8 cellular contexts compared by ENCODE assay signal in the genomic region with DNA sequence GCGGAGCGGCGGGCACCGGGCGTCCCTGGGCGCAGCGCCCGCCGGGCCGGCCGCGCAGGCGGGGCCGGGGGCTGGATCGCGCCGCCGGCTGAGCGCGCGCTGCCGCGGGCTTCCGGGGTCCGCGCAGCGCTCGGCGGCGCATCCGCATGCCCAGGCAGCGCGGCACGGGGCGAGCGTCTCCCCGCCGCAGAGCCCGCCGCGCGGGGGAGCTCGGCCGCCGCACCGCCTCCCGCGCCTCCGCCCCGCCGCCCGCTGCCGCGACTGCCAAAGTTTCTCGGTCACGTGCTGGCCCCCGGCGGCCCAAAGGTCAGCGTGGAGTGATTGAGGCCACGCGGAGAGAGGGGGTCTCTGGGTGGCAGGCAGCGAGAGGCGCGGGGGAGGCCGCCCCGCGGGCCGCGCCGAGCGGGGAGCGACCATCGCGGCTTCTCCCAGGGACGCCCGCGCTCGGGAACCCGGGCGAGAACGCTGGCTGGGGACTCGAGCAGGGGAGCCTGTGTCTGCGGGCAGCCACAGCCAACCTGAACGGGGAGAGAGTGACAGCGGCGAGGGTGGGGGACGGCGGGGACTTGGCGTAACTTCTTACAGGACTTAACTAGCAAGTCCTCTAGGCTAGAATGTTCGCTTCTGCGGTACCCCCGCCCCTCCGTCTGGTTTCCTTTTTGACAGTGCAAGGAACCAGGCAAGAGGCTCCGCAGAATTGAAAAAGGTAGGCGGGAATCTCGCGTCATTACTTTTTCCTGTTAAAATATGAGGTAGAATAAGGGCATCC. TPM values are rescaled to one million over a fixed set of nuclear protein-coding genes. Genes with fewer than 3 reads are reported as not detected.
DNase-seq lines count a peak whose midpoint lies in the region; ATAC-seq, FAIRE-seq and TF ChIP-seq lines count a peak whose summit lies in the region.

A gene with protein sequence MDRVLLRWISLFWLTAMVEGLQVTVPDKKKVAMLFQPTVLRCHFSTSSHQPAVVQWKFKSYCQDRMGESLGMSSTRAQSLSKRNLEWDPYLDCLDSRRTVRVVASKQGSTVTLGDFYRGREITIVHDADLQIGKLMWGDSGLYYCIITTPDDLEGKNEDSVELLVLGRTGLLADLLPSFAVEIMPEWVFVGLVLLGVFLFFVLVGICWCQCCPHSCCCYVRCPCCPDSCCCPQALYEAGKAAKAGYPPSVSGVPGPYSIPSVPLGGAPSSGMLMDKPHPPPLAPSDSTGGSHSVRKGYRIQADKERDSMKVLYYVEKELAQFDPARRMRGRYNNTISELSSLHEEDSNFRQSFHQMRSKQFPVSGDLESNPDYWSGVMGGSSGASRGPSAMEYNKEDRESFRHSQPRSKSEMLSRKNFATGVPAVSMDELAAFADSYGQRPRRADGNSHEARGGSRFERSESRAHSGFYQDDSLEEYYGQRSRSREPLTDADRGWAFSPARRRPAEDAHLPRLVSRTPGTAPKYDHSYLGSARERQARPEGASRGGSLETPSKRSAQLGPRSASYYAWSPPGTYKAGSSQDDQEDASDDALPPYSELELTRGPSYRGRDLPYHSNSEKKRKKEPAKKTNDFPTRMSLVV (minus strand): TSS at position 180 of the 769 bp plus-strand sequence. CDS start 272 bp downstream, outside the sequence.

- POLR2A ChIA-PET in A549 (lab: Yijun Ruan, JAX): no interaction called here

- peaks cover 0 to 23% of the 10 kb centered on the region in 2 donors for H3K27me3 ChIP-seq in tibial artery

- H3K27ac Mint-ChIP-seq in glutamatergic neuron (ENCODE audit: unreplicated experiment) (no peak within 1 kb of the TSS), osteocyte (ENCODE audit: unreplicated experiment) (no peak within 1 kb of the TSS)

- WGBS in A549 (ENCODE audit: missing lambda C conversion rate): 2% methylated on average over 23 of the region's 97 CpGs

- H3K36me3 ChIP-seq in tibial artery: no peaks in the 10 kb centered on the region

- H3K4me3 ChIP-seq in A549 (peak within 1 kb of the TSS; percentile 57), tibial artery (peak within 1 kb of the TSS; percentile 66 to 84)

- intact Hi-C loops in tibial artery (cut with DNase I; ENCODE audit: low total_unique reads): no loop called here

- no peak; a peak in 1 of 5 replicates for TF ChIP-seq RAD21 in A549 (conservative IDR thresholded peaks at IDR 0.05 in 1 of 2, IDR thresholded peaks at IDR 0.05 in 1 of 2)

- H3K9me3 Mint-ChIP-seq in glutamatergic neuron (ENCODE audit: unreplicated experiment): peaks cover 3% of the 10 kb centered on the region
- H3K9me3 Mint-ChIP-seq in osteocyte (ENCODE audit: unreplicated experiment): no peaks in the 10 kb centered on the region

- CTCF ChIA-PET in A549 (lab: Yijun Ruan, JAX): interaction anchor here (1.1 kb wide), 3 partner anchors 65 to 412 kb away, joined by 3 to 5 read pairs (median 4); no protein-coding TSS in a partner anchor

- H3K4me1 ChIP-seq in A549 (peaks cover 3% of the 10 kb centered on the region; the same call in 1 of the 3 replicates), tibial artery (peaks cover 0 to 21% (median 7%) of the 10 kb centered on the region in 4 donors)

- H3K27me3 Mint-ChIP-seq in glutamatergic neuron (ENCODE audit: unreplicated experiment): peaks cover 19% of the 10 kb centered on the region
- peaks cover 70% of the 10 kb centered on the region for H3K27me3 Mint-ChIP-seq in osteocyte (ENCODE audit: unreplicated experiment)

- no peak for TF ChIP-seq EP300 in A549 (IDR thresholded peaks at IDR 0.05)

- peak within 1 kb of the TSS; percentile 85 for H3K4me3 Mint-ChIP-seq in glutamatergic neuron (ENCODE audit: unreplicated experiment)
- H3K4me3 Mint-ChIP-seq in osteocyte (ENCODE audit: unreplicated experiment): peak within 1 kb of the TSS; percentile 65

- H3K27ac ChIP-seq in A549: peak within 1 kb of the TSS in 1 of 2 experiments; percentile 73; a peak in 3 of 6 replicates
- H3K27ac ChIP-seq in tibial artery: peak within 1 kb of the TSS; percentile 50 to 63

- H3K4me1 Mint-ChIP-seq in glutamatergic neuron (ENCODE audit: low read depth, unreplicated experiment) (peaks cover 5% of the 10 kb centered on the region), osteocyte (ENCODE audit: unreplicated experiment) (peaks cover 11% of the 10 kb centered on the region)

- DNase-seq in A549 (ENCODE audit: low read depth in 1 of 2, low spot score in 1 of 2) (peak; percentile 16 to 28), RPMI7951 (ENCODE audit: low read depth) (peak; percentile 35), glutamatergic neuron (peak; percentile 60), osteocyte (ENCODE audit: extremely low spot score, unreplicated experiment) (no peak), tibial artery (peak; percentile 26 to 66)
- DNase-seq in activated naive CD4-positive, alpha-beta T cell (lab: John Stamatoyannopoulos, UW): peak; percentile 7 to 36 (median 16)

- H3K4me2 ChIP-seq in A549: peak within 1 kb of the TSS; percentile 94

- no peaks in the 10 kb centered on the region for H3K36me3 Mint-ChIP-seq in glutamatergic neuron (ENCODE audit: unreplicated experiment)
- no peaks in the 10 kb centered on the region for H3K36me3 Mint-ChIP-seq in osteocyte (ENCODE audit: unreplicated experiment)

- no peak for FAIRE-seq in A549 (lab: Jason Lieb, UNC)

- ATAC-seq in A549 (peak; percentile 79 to 83), GM18520 (IDR thresholded peaks at IDR 0.05; ENCODE audit: unreplicated experiment) (peak; percentile 33), HG03135 (IDR thresholded peaks at IDR 0.05; ENCODE audit: unreplicated experiment) (peak; percentile 64)

- TF ChIP-seq CTCF in A549 (IDR thresholded peaks at IDR 0.05) (peak; percentile 42; the same call in 2 of the 3 replicates), glutamatergic neuron (IDR thresholded peaks at IDR 0.05; ENCODE audit: partially characterized antibody, unreplicated experiment) (no peak), osteocyte (IDR thresholded peaks at IDR 0.05) (no peak), tibial artery (IDR thresholded peaks at IDR 0.05) (no peak)

- TF ChIP-seq POLR2A in A549 (IDR thresholded peaks at IDR 0.05; ENCODE audit: low read length): no peak

- no peaks in the 10 kb centered on the region for H3K9me3 ChIP-seq in A549
- H3K9me3 ChIP-seq in tibial artery: no peaks in the 10 kb centered on the region

TF ChIP-seq in A549, 52 proteins besides CTCF, POLR2A, EP300 and RAD21:
- TF ChIP-seq GATA3 (IDR thresholded peaks at IDR 0.05; ENCODE audit: borderline replicate concordance) (no peak), RNF2 (IDR thresholded peaks at IDR 0.05; ENCODE audit: borderline replicate concordance, low read depth) (peak; percentile 54)
- TF ChIP-seq, protein P1, sequence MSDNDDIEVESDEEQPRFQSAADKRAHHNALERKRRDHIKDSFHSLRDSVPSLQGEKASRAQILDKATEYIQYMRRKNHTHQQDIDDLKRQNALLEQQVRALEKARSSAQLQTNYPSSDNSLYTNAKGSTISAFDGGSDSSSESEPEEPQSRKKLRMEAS (IDR thresholded peaks at IDR 0.05): peak; percentile 31; the same call in 1 of the 2 replicates

RNA-seq across cellular contexts. Expression of the gene that starts here (rescaled TPM):
- polyA plus RNA-seq in A549 (2011; rRNA removed) (0.04 TPM in 2 replicates), A549 (2017; fragmentation: RNase III; extraction: RNeasy Plus Mini Kit Qiagen cat#74134 plus additional on column Dnase treatment) (0.03 TPM in 1 of 3 replicates, not detected in the others)
- polyA plus RNA-seq in A549 (2012; cell fraction: cytosol; rRNA removed): 0.01 TPM in 1 of 2 replicates, not detected in the other
- 0.02 TPM in 1 of 2 replicates, not detected in the other for polyA plus RNA-seq in A549 (2012; cell fraction: nucleus; rRNA removed)
- polyA minus RNA-seq in A549 (2011; rRNA and poly(A)+ RNA removed): not detected in 2 replicates
- 4.6 and 6.4 TPM in 2 replicates for total RNA-seq in RPMI7951 (2014; rRNA removed; shearing (Covaris generic))
- total RNA-seq in glutamatergic neuron (ENCODE audit: unreplicated experiment) (0.56 TPM), osteocyte (0.16 TPM in 1 of 2 replicates, not detected in the other)

Comparison
In these comparisons a context has a peak if more than half of its experiments do, and no peak if none do; other contexts are left out.
1. Peak in DNase-seq, ATAC-seq, H3K4me3 ChIP-seq and H3K4me2 ChIP-seq in A549; RNA of the gene not detected or under 1 TPM.
2. Peak in DNase-seq in glutamatergic neuron; RNA of the gene not detected or under 1 TPM.